ENCODE assay signal across 1 cellular context in genomic region chr2:121066526-121066925, GRCh38.
TF ChIP-seq lines count a peak whose summit lies in the region.

No MANE protein-coding gene starts in this region.

TF ChIP-seq in GM23338, 12 proteins besides CTCF, POLR2A, EP300 and RAD21 (continued from another document):
- TF ChIP-seq REST (IDR thresholded peaks at IDR 0.05; ENCODE audit: unreplicated experiment) (no peak), NANOG (IDR thresholded peaks at IDR 0.05; ENCODE audit: borderline replicate concordance) (no peak), EZH2 (IDR thresholded peaks at IDR 0.05; ENCODE audit: low read depth, unreplicated experiment) (no peak), CREB1 (CRISPR knock-in tag; IDR thresholded peaks at IDR 0.05; ENCODE audit: low read depth) (no peak), ZNF331 (CRISPR knock-in tag; IDR thresholded peaks at IDR 0.05; ENCODE audit: low read depth) (no peak)
TF ChIP-seq in GM23338: peak in this region for 0.
